Comparison of ENCODE assay signal across 9 cellular contexts in the genomic region with DNA sequence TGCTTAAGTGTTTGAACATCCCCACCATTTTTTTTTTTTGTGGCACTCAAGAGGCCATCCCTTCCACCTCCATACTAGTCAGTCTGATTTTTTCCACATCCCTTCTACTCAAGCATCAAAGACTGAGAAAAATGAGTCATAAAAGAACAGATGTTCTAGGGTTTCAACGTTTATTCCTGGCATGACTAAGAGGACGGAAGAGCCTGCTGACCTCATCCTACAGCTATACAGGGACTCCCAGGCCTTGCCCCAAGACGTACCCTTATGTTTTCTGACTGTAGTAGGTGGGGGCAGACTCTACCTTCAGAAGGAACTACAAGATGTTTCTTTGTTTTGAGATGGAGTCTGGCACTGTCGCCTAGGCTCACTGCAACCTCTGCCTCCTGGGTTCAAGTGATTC. TPM values are rescaled to one million over a fixed set of nuclear protein-coding genes. Genes with fewer than 3 reads are reported as not detected.
DNase-seq lines count a peak whose midpoint lies in the region; ATAC-seq and TF ChIP-seq lines count a peak whose summit lies in the region.
"Had no signal": no experiment of that assay in that cellular context is flagged by ENCODE, and none has a peak within 500 bp of the region (broad histone marks: within the 10 kb centered on the region; RNA-seq: fewer than 3 reads in every experiment).

No MANE protein-coding gene starts in this region.

- no peak overlapping the region for H3K14ac ChIP-seq in H9 (ENCODE audit: insufficient read depth, low read length)

- no peak overlapping the region for H3K56ac ChIP-seq in mesendoderm (ENCODE audit: low read length)
- no peak overlapping the region for H3K56ac ChIP-seq in H9 (ENCODE audit: insufficient read length, low read depth, low read length)

- H3K4me1 Mint-ChIP-seq in H9, result peaks cover 6 to 11% of the 10 kb centered on the region in 2 experiments

- no peak overlapping the region for H4K91ac ChIP-seq in H9 (ENCODE audit: insufficient read length, low read depth, low read length)

- H3K4me1 ChIP-seq in BLaER1 treated with 17β-estradiol and CSF1 and Interleukin-3, amounts not matched to agents 10 nM and 100 nM, result peaks cover 39 to 62% (median 57%) of the 10 kb centered on the region in 10 experiments
- peaks cover 29% of the 10 kb centered on the region for H3K4me1 ChIP-seq in SJCRH30
- H3K4me1 ChIP-seq in foreskin keratinocyte, result peaks cover 4% of the 10 kb centered on the region
- peaks cover 4% of the 10 kb centered on the region for H3K4me1 ChIP-seq in mesendoderm (ENCODE audit: control insufficient read depth, low read depth, low read length)
- H3K4me1 ChIP-seq in H9 (ENCODE audit: insufficient read depth, low read length), result no peaks in the 10 kb centered on the region

- H2BK120ac ChIP-seq in mesendoderm (ENCODE audit: low read depth, low read length) (no peak overlapping the region), H9 (ENCODE audit: low read depth, low read length, poor library complexity, severe bottlenecking) (no peak overlapping the region)

- peaks cover 21 to 43% (median 36%) of the 10 kb centered on the region in 11 experiments for H3K27me3 ChIP-seq in BLaER1 treated with 17β-estradiol and CSF1 and Interleukin-3, amounts not matched to agents 10 nM and 100 nM
- H3K27me3 ChIP-seq in SJCRH30 (no peaks in the 10 kb centered on the region), foreskin keratinocyte (peaks cover 18% of the 10 kb centered on the region), mesendoderm (ENCODE audit: insufficient read depth, low read length, poor library complexity) (peaks cover 25% of the 10 kb centered on the region), H9 (ENCODE audit: insufficient read depth, low read length) (peaks cover 33% of the 10 kb centered on the region)

- H3K4me2 ChIP-seq in BLaER1 treated with 17β-estradiol and CSF1 and Interleukin-3, amounts not matched to agents 10 nM and 100 nM, result peak overlapping the region; percentile 32 to 100 (median 98)
- H3K4me2 ChIP-seq in mesendoderm (ENCODE audit: low read length) (no peak overlapping the region), H9 (ENCODE audit: insufficient read depth, insufficient read length, low read length) (no peak overlapping the region)

- H2AK5ac ChIP-seq in mesendoderm (ENCODE audit: low read length) (no peak overlapping the region), H9 (ENCODE audit: insufficient read length, low read length) (no peak overlapping the region)

- peak; percentile 18 for TF ChIP-seq CTCF in foreskin keratinocyte (conservative IDR thresholded peaks at IDR 0.05)
- TF ChIP-seq CTCF in H9 (conservative IDR thresholded peaks at IDR 0.05), result no peak

- no peak overlapping the region for H3K18ac ChIP-seq in mesendoderm (ENCODE audit: low read length)
- no peak overlapping the region for H3K18ac ChIP-seq in H9 (ENCODE audit: insufficient read length, low read depth, low read length)

- peaks cover 3 to 21% (median 16%) of the 10 kb centered on the region in 11 experiments; a peak in 20 of 22 replicates for H4K20me1 ChIP-seq in BLaER1 treated with 17β-estradiol and CSF1 and Interleukin-3, amounts not matched to agents 10 nM and 100 nM
- H4K20me1 ChIP-seq in H9 (ENCODE audit: control insufficient read depth, insufficient read depth, insufficient read length), result no peaks in the 10 kb centered on the region

- peak; percentile 85 for ATAC-seq in foreskin keratinocyte

- H3K9ac ChIP-seq in BLaER1 treated with 17β-estradiol and CSF1 and Interleukin-3, amounts not matched to agents 10 nM and 100 nM, result no peak overlapping the region
- no peak overlapping the region for H3K9ac ChIP-seq in mesendoderm (ENCODE audit: low read length)
- H3K9ac ChIP-seq in H9 (ENCODE audit: extremely low read depth, insufficient read length, low read length), result no peak overlapping the region

- H3K27me3 Mint-ChIP-seq in H9 (ENCODE audit: low read depth), result peaks cover 56% of the 10 kb centered on the region

- H2BK5ac ChIP-seq in mesendoderm (ENCODE audit: low read length) (no peak overlapping the region), H9 (ENCODE audit: insufficient read length, low read length) (no peak overlapping the region)

- no peak overlapping the region for H3K4ac ChIP-seq in mesendoderm (ENCODE audit: low read depth, low read length)
- no peak overlapping the region for H3K4ac ChIP-seq in H9 (ENCODE audit: low read depth, low read length)

- H4K8ac ChIP-seq in mesendoderm (ENCODE audit: low read depth, low read length) (no peak overlapping the region), H9 (replicated peaks; ENCODE audit: insufficient read length, low read depth, low read length) (no peak overlapping the region)

- H3K4me3 ChIP-seq in BLaER1 treated with 17β-estradiol and CSF1 and Interleukin-3, amounts not matched to agents 10 nM and 100 nM, result no peak overlapping the region
- H3K4me3 ChIP-seq in SJCRH30 (no peak overlapping the region), mesendoderm (ENCODE audit: low read length) (no peak overlapping the region)

- no peak overlapping the region for H2BK20ac ChIP-seq in H9 (ENCODE audit: low read depth, low read length, poor library complexity, severe bottlenecking)

- H3K23ac ChIP-seq in mesendoderm (ENCODE audit: low read length) (no peak overlapping the region), H9 (ENCODE audit: insufficient read length, low read depth, low read length) (no peak overlapping the region)

- H2BK15ac ChIP-seq in mesendoderm (replicated peaks; ENCODE audit: low read depth) (no peak overlapping the region), H9 (ENCODE audit: low read depth, low read length) (no peak overlapping the region)

- peaks cover 18% of the 10 kb centered on the region for H3K23me2 ChIP-seq in H9 (ENCODE audit: insufficient read length, low read depth, low read length, poor library complexity, severe bottlenecking)

- no peaks in the 10 kb centered on the region; a peak in 1 of 7 replicates for H3K36me3 Mint-ChIP-seq in H9 (ENCODE audit: insufficient read depth in 1 of 3, low read depth in 3 of 3)

- H3K79me1 ChIP-seq in mesendoderm (ENCODE audit: low read length), result no peaks in the 10 kb centered on the region
- no peaks in the 10 kb centered on the region for H3K79me1 ChIP-seq in H9 (ENCODE audit: insufficient read depth, low read depth, low read length, poor library complexity, severe bottlenecking)

- no peak overlapping the region for H3T11ph ChIP-seq in H9 (ENCODE audit: low read length)

- no peaks in the 10 kb centered on the region for H3K9me3 ChIP-seq in BLaER1 treated with 17β-estradiol and CSF1 and Interleukin-3, amounts not matched to agents 10 nM and 100 nM (replicated peaks in 1 of 11)
- H3K9me3 ChIP-seq in SJCRH30 (replicated peaks) (no peaks in the 10 kb centered on the region), H9 (ENCODE audit: control insufficient read depth, low read depth, low read length) (no peaks in the 10 kb centered on the region)

- no peaks in the 10 kb centered on the region; a peak in 2 of 5 replicates for H3K9me3 Mint-ChIP-seq in H9

- no peaks in the 10 kb centered on the region for H3K36me3 ChIP-seq in BLaER1 treated with 17β-estradiol and CSF1 and Interleukin-3, amounts not matched to agents 10 nM and 100 nM
- no peaks in the 10 kb centered on the region for H3K36me3 ChIP-seq in SJCRH30
- no peaks in the 10 kb centered on the region for H3K36me3 ChIP-seq in mesendoderm (ENCODE audit: control insufficient read depth, insufficient read depth, low read length)

- no peak overlapping the region for H2AFZ ChIP-seq in H9 (ENCODE audit: low read length)

- no peak overlapping the region for H3K4me3 Mint-ChIP-seq in H9

- WGBS in mesendoderm (ENCODE audit: extremely low coverage, insufficient coverage, low lambda C conversion rate), result no CpG with 5 or more reads among the region's 4 CpGs
- WGBS in H9 (ENCODE audit: extremely low coverage, insufficient read length, low lambda C conversion rate), result no CpG with 5 or more reads among the region's 4 CpGs

- no peak overlapping the region for H3K27ac Mint-ChIP-seq in H9

- DNase-seq in H4 (ENCODE audit: low spot score) (peak; percentile 96), SJCRH30 (peak; percentile 77 to 93), foreskin keratinocyte (peak; percentile 89 to 95), NCI-H2227 treated with DMSO at 0.1 percent for 48 hours (lab: John Stamatoyannopoulos, UW) (no peak), mesendoderm (no peak), H9 (no peak), SKM-1 treated with dmso at 0.1 percent for 144 hours (lab: John Stamatoyannopoulos, UW; ENCODE audit: unreplicated experiment) (no peak)
- DNase-seq: effector memory CD4-positive, alpha-beta T cell had no signal

- H4K5ac ChIP-seq in mesendoderm (ENCODE audit: low read length), result no peak overlapping the region
- H4K5ac ChIP-seq in H9 (ENCODE audit: insufficient read length, low read depth, low read length), result no peak overlapping the region

- peak overlapping the region in 6 of 11 experiments; percentile 17 to 57 (median 36); a peak in 6 of 22 replicates for H3K27ac ChIP-seq in BLaER1 treated with 17β-estradiol and CSF1 and Interleukin-3, amounts not matched to agents 10 nM and 100 nM
- H3K27ac ChIP-seq in SJCRH30 (peak overlapping the region; percentile 67), foreskin keratinocyte (peak overlapping the region; percentile 44), mesendoderm (ENCODE audit: low read depth, low read length) (no peak overlapping the region), H9 (ENCODE audit: insufficient read length, low read depth, low read length) (no peak overlapping the region)

- H3K79me2 ChIP-seq in mesendoderm (ENCODE audit: control insufficient read depth, insufficient read depth, low read length) (no peaks in the 10 kb centered on the region), H9 (ENCODE audit: insufficient read depth, low read length) (no peaks in the 10 kb centered on the region)

- no peak overlapping the region for H2BK12ac ChIP-seq in H9 (ENCODE audit: insufficient read length, low read depth, low read length)

RNA-seq across cellular contexts. Expression of a gene that starts 3.3 kb away (rescaled TPM):
- 1.1 and 4.1 TPM in 2 replicates for total RNA-seq in H4 (2014; rRNA removed; shearing (Covaris generic))
- total RNA-seq in SJCRH30 (2014; rRNA removed; shearing (Covaris generic)), result 8.4 and 8.8 TPM in 2 replicates
- total RNA-seq in foreskin keratinocyte, result 0.44 and 0.71 TPM in 2 replicates
- 0.55 and 0.62 TPM in 2 replicates for polyA plus RNA-seq in foreskin keratinocyte
- polyA plus RNA-seq in mesendoderm (2013, experiment 1 of 2), result 0.24 TPM
- 0.24 TPM for polyA plus RNA-seq in mesendoderm (2013, experiment 2 of 2)
- 0.77 and 0.99 TPM in 2 replicates for total RNA-seq in H9 (2021)

RNA-seq across cellular contexts. Expression of a gene that starts 23.3 kb away (rescaled TPM):
- 0.21 and 0.37 TPM in 2 replicates for total RNA-seq in H4 (2014; rRNA removed; shearing (Covaris generic))
- 4.7 and 4.9 TPM in 2 replicates for total RNA-seq in SJCRH30 (2014; rRNA removed; shearing (Covaris generic))
- total RNA-seq in foreskin keratinocyte (not detected in 2 replicates), H9 (2021) (0.31 TPM in 2 replicates)
- polyA plus RNA-seq in foreskin keratinocyte, result not detected in 2 replicates
- polyA plus RNA-seq in mesendoderm (2013, experiment 1 of 2), result 0.15 TPM
- polyA plus RNA-seq in mesendoderm (2013, experiment 2 of 2), result 0.14 TPM

RNA-seq across cellular contexts. Expression of a gene that starts 53.7 kb away (rescaled TPM):
- total RNA-seq in H4 (2014; rRNA removed; shearing (Covaris generic)), result 14.4 TPM in 2 replicates
- 19.5 and 24.0 TPM in 2 replicates for total RNA-seq in SJCRH30 (2014; rRNA removed; shearing (Covaris generic))
- total RNA-seq in foreskin keratinocyte (21.9 and 26.1 TPM in 2 replicates), H9 (2021) (73.5 and 74.5 TPM in 2 replicates)
- 17.7 and 20.8 TPM in 2 replicates for polyA plus RNA-seq in foreskin keratinocyte
- 37.7 TPM for polyA plus RNA-seq in mesendoderm (2013, experiment 1 of 2)
- polyA plus RNA-seq in mesendoderm (2013, experiment 2 of 2), result 34.9 TPM

Comparison
In these comparisons a context has a peak if more than half of its experiments do, and no peak if none do; other contexts are left out.
1. H3K27ac ChIP-seq: peak in BLaER1 treated with 17β-estradiol and CSF1 and Interleukin-3, amounts not matched to agents 10 nM and 100 nM (6 of 11), SJCRH30 (single experiment) and foreskin keratinocyte (single experiment); none in mesendoderm (single experiment) and H9 (single experiment).
2. H3K4me2 ChIP-seq: peak in BLaER1 treated with 17β-estradiol and CSF1 and Interleukin-3, amounts not matched to agents 10 nM and 100 nM (11 of 11); none in mesendoderm (single experiment) and H9 (single experiment).
3. DNase-seq: peak in H4 (single experiment), SJCRH30 (2 of 2) and foreskin keratinocyte (2 of 2); none in NCI-H2227 treated with DMSO at 0.1 percent for 48 hours (single experiment), mesendoderm (single experiment), H9 (single experiment) and SKM-1 treated with dmso at 0.1 percent for 144 hours (single experiment).